Comparison of ENCODE assay signal across 28 cellular contexts in genomic region chr14:87450193-87450592, GRCh38.
"Had no signal": no experiment of that assay in that cellular context is flagged by ENCODE, and none has a peak within 500 bp of the region (broad histone marks: within the 10 kb centered on the region; RNA-seq: fewer than 3 reads in every experiment).

No MANE protein-coding gene starts in this region.

- H3K9me3 ChIP-seq: ascending aorta had no signal

- H3K27me3 ChIP-seq: ascending aorta, cardiac muscle cell had no signal

- DNase-seq: activated B cell treated with CpG ODN at 0.5 μM for 24 hours; activated CD4-positive, alpha-beta memory T cell treated with anti-CD3 and anti-CD28 coated beads for 36 hours; activated CD4-positive, alpha-beta T cell treated with anti-CD3 and anti-CD28 coated beads for 4 hours; activated CD4-positive, alpha-beta T cell treated with anti-CD3 and anti-CD28 coated beads, Interleukin-2, amount 10 ng/mL, durations not matched to agents 24 days and 14 days; activated CD4-positive, alpha-beta T cell treated with anti-CD3 and anti-CD28 coated beads, Interleukin-2, amount 50 U/mL, for 1 hour; activated CD4-positive, alpha-beta T cell treated with anti-CD3 and anti-CD28 coated beads, Interleukin-2, amount 50 U/mL, for 4 hours; activated CD4-positive, CD25-positive, alpha-beta regulatory T cell treated with anti-CD3 and anti-CD28 coated beads, Interleukin-2, amount 50 U/mL, for 72 hours; activated CD8-positive, alpha-beta memory T cell treated with anti-CD3 and anti-CD28 coated beads, Interleukin-2, amount 50 U/mL, for 4 hours; activated CD8-positive, alpha-beta T cell treated with anti-CD3 and anti-CD28 coated beads for 36 hours; activated gamma-delta T cell; activated naive CD4-positive, alpha-beta T cell treated with anti-CD3 and anti-CD28 coated beads, Interleukin-2, amount 10 ng/mL, durations not matched to agents 7 days and 5 days; activated naive CD4-positive, alpha-beta T cell treated with Interleukin-2 at 50 U/mL for 16 hours; activated naive CD8-positive, alpha-beta T cell treated with anti-CD3 and anti-CD28 coated beads, Interleukin-2, amount 10 ng/mL, durations not matched to agents 7 days and 5 days; activated naive CD8-positive, alpha-beta T cell treated with anti-CD3 and anti-CD28 coated beads, Interleukin-2, amount 50 U/mL, for 24 hours; activated T-cell treated with anti-CD3 and anti-CD28 coated beads for 4 hours; activated T-cell treated with anti-CD3 and anti-CD28 coated beads, Interleukin-2, amount 50 U/mL, for 1 hour; activated T-cell treated with anti-CD3 and anti-CD28 coated beads, Interleukin-2, amount 50 U/mL, for 4 hours; activated T-cell treated with anti-CD3 and anti-CD28 coated beads, Interleukin-2, amount 50 U/mL, for 72 hours; amygdala; anterior cingulate cortex; caudate nucleus; T-helper 1 cell; T-helper 2 cell; T-helper 9 cell had no signal

- H3K4me1 ChIP-seq: ascending aorta had no signal

- H3K4me3 ChIP-seq: ascending aorta, cardiac muscle cell had no signal

- H3K36me3 ChIP-seq: ascending aorta, cardiac muscle cell had no signal

- ATAC-seq: activated CD8-positive, alpha-beta T cell treated with anti-CD3 and anti-CD28 coated beads for 36 hours; activated naive CD8-positive, alpha-beta T cell treated with anti-CD3 and anti-CD28 coated beads, Interleukin-2, amount 50 U/mL, for 24 hours; activated T-cell treated with anti-CD3 and anti-CD28 coated beads, Interleukin-2, amount 50 U/mL, for 4 hours; activated T-cell treated with anti-CD3 and anti-CD28 coated beads, Interleukin-2, amount 50 U/mL, for 72 hours; activated T-helper 17 cell treated with anti-CD3 and anti-CD28 coated beads, Interleukin-2, amount 50 U/mL, for 72 hours had no signal

- H3K27ac ChIP-seq: ascending aorta, cardiac muscle cell, VCaP had no signal
